ENCODE assay signal across 1 cellular context in the genomic region with DNA sequence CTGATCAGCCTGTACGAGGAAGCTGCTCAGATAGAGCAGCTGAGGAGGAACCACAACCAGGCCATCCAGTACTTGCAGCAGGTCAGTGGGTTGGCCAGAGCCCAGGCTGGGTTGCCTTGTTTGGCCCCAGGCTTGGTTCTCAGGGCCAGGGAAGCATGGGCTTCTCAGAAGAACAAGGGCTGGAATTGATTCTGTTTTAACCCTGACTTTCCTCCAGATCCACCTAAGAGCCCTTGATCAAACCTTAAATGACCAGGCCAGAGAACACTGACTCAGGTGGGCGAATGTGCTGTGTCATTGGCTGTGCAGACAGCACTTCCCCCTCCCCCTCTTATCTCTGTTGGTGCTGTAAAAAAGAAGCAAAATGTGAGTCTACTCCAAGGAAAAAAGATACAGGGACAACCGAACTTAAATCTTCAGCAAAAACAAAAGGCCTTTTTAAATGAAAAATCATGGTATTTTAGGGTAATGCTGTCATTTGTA.
TF ChIP-seq lines count a peak whose summit lies in the region.

No MANE protein-coding gene starts in this region.

TF ChIP-seq in H1, 55 proteins besides CTCF, POLR2A, EP300 and RAD21:
- TF ChIP-seq BACH1 (IDR thresholded peaks at IDR 0.05; ENCODE audit: low read length) = peak; percentile 96
- TF ChIP-seq MAFK (IDR thresholded peaks at IDR 0.05; ENCODE audit: low read depth, low read length) = peak; percentile 73
- no peak for TF ChIP-seq CHD2 (IDR thresholded peaks at IDR 0.05; ENCODE audit: low read length)
TF ChIP-seq in H1: peak in this region for 2.
